Comparison of ENCODE assay signal across 13 cellular contexts in the genomic region with DNA sequence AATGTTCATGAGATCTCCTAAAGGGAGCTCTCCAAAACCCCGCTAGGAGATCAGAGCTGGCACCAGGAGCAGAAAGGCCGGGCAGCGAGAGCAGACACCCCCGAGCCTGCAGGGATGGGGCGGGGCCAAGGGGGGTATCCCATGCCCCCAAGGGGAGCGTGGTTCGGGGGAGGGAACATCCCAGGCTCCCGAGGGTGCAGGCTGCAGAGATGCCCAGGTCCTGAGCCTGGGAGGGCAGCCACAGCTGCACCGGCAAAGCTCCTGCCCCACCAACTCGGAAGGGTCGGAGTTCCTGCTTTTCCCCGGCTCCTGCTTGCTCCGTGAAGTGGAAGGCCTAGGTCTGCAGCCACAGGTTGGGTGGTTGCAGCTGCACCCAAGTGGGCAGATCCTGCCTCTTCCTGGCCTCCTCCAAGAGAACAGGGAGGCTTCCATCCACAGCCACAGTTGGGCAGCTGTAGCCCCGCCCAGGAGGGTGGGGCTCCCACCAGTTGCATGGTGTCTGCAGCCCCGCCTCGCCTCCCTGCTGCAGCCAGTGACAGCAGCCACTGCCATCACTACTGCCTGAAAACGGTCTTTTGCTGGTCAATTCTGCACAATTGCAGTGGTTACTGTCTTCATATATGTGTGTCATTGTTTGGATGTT. TPM values are rescaled to one million over a fixed set of nuclear protein-coding genes. Genes with fewer than 3 reads are reported as not detected.
DNase-seq lines count a peak whose midpoint lies in the region; ATAC-seq, FAIRE-seq and TF ChIP-seq lines count a peak whose summit lies in the region.
"Had no signal": no experiment of that assay in that cellular context is flagged by ENCODE, and none has a peak within 500 bp of the region (broad histone marks: within the 10 kb centered on the region; RNA-seq: fewer than 3 reads in every experiment).

No MANE protein-coding gene starts in this region.

- RAD21 ChIA-PET in GM12878 (lab: Charles Lee; ENCODE audit: unreplicated experiment) = no interaction called here

- H3K4me1 ChIP-seq in GM12878 (ENCODE audit: control insufficient read depth, insufficient read depth, low read length) = no peaks in the 10 kb centered on the region
- H3K4me1 ChIP-seq in upper lobe of right lung = no peaks in the 10 kb centered on the region

- peak; percentile 37 to 42 for ATAC-seq in activated T-cell treated with anti-CD3 and anti-CD28 coated beads, Interleukin-2, amount 50 U/mL, for 72 hours (replicated peaks in 1 of 2)
- ATAC-seq in GM12878 (peak; percentile 70), upper lobe of right lung (peak; percentile 53), GM19455 (IDR thresholded peaks at IDR 0.05; ENCODE audit: unreplicated experiment) (no peak)

- H3K4me1 Mint-ChIP-seq in activated T-cell treated with anti-CD3 and anti-CD28 coated beads, Interleukin-2, amount 50 U/mL, for 72 hours (ENCODE audit: low read depth) = peaks cover 19% of the 10 kb centered on the region
- peaks cover 4% of the 10 kb centered on the region for H3K4me1 Mint-ChIP-seq in activated T-cell treated with anti-CD3 and anti-CD28 coated beads, Interleukin-2, amount 50 U/mL, for 24 hours (ENCODE audit: low read depth)

- H3K4me2 ChIP-seq in GM12878 (ENCODE audit: control insufficient read depth, insufficient read depth) = no peak overlapping the region

- no peaks in the 10 kb centered on the region for H3K27me3 ChIP-seq in GM12878 (replicated peaks in 1 of 2; ENCODE audit: control insufficient read depth in 2 of 2, insufficient read depth in 2 of 2, low read length in 1 of 2)
- no peaks in the 10 kb centered on the region for H3K27me3 ChIP-seq in upper lobe of right lung

- H3K36me3 Mint-ChIP-seq in activated T-cell treated with anti-CD3 and anti-CD28 coated beads, Interleukin-2, amount 50 U/mL, for 72 hours (ENCODE audit: insufficient read depth in 2 of 2) = no peaks in the 10 kb centered on the region
- no peaks in the 10 kb centered on the region for H3K36me3 Mint-ChIP-seq in activated T-cell treated with anti-CD3 and anti-CD28 coated beads, Interleukin-2, amount 50 U/mL, for 24 hours (ENCODE audit: low read depth)
- H3K36me3 Mint-ChIP-seq: activated CD4-positive, alpha-beta memory T cell treated with anti-CD3 and anti-CD28 coated beads for 36 hours; activated naive CD4-positive, alpha-beta T cell treated with anti-CD3 and anti-CD28 coated beads, Interleukin-2, amount 50 U/mL, for 24 hours had no signal

- CTCF ChIA-PET in GM12878 (lab: Yijun Ruan, JAX) = interaction anchor here (0.9 to 1.8 kb wide), 4 partner anchors 22 to 236 kb away, joined by 3 read pairs; no protein-coding TSS in a partner anchor

- H3K9me3 ChIP-seq in GM12878 (replicated peaks; ENCODE audit: control insufficient read depth, insufficient read depth, low read length) = no peaks in the 10 kb centered on the region
- no peaks in the 10 kb centered on the region for H3K9me3 ChIP-seq in upper lobe of right lung

- H3K4me3 ChIP-seq in NB4 (ENCODE audit: low read depth, low read length) (no peak overlapping the region), GM12878 (no peak overlapping the region), upper lobe of right lung (no peak overlapping the region)

- H3K9me3 Mint-ChIP-seq in activated T-cell treated with anti-CD3 and anti-CD28 coated beads, Interleukin-2, amount 50 U/mL, for 72 hours = no peaks in the 10 kb centered on the region
- no peaks in the 10 kb centered on the region for H3K9me3 Mint-ChIP-seq in activated T-cell treated with anti-CD3 and anti-CD28 coated beads, Interleukin-2, amount 50 U/mL, for 24 hours
- H3K9me3 Mint-ChIP-seq: activated CD4-positive, alpha-beta memory T cell treated with anti-CD3 and anti-CD28 coated beads for 36 hours; activated naive CD4-positive, alpha-beta T cell treated with anti-CD3 and anti-CD28 coated beads, Interleukin-2, amount 50 U/mL, for 24 hours had no signal

- SMC1A ChIA-PET in GM12878 (lab: Charles Lee; ENCODE audit: uncharacterized antibody, unreplicated experiment) = interaction anchor here (0.5 to 1.6 kb wide), 4 partner anchors 17 to 238 kb away, joined by 3 to 4 read pairs (median 4); no protein-coding TSS in a partner anchor

- POLR2A ChIA-PET in GM12878 (lab: Charles Lee) = interaction anchor here (0.6 kb wide), 1 partner anchor 185 kb away, joined by 3 read pairs; no protein-coding TSS in a partner anchor

- TF ChIP-seq CTCF in NB4 (IDR thresholded peaks at IDR 0.05; ENCODE audit: low read depth, low read length) = no peak
- no peak for TF ChIP-seq CTCF in GM12878 (IDR thresholded peaks at IDR 0.05 in 2 of 3, conservative IDR thresholded peaks at IDR 0.05 in 1 of 3; ENCODE audit: control insufficient read depth in 2 of 3, extremely low read depth in 1 of 3, insufficient read depth in 1 of 3, low read depth in 3 of 3, low read length in 3 of 3)
- TF ChIP-seq CTCF in upper lobe of right lung (IDR thresholded peaks at IDR 0.05) = no peak

- no peak overlapping the region for H3K4me3 Mint-ChIP-seq in activated T-cell treated with anti-CD3 and anti-CD28 coated beads, Interleukin-2, amount 50 U/mL, for 72 hours
- no peak overlapping the region for H3K4me3 Mint-ChIP-seq in activated T-cell treated with anti-CD3 and anti-CD28 coated beads, Interleukin-2, amount 50 U/mL, for 24 hours
- H3K4me3 Mint-ChIP-seq: activated CD4-positive, alpha-beta memory T cell treated with anti-CD3 and anti-CD28 coated beads for 36 hours; activated naive CD4-positive, alpha-beta T cell treated with anti-CD3 and anti-CD28 coated beads, Interleukin-2, amount 50 U/mL, for 24 hours had no signal

- 84% methylated on average over 17 of the region's 17 CpGs for WGBS in GM12878 (ENCODE audit: insufficient coverage, insufficient replicate concordance, low lambda C conversion rate, missing lambda C conversion rate)

- H3K36me3 ChIP-seq in GM12878 (ENCODE audit: control insufficient read depth in 2 of 2, insufficient read depth in 2 of 2, low read length in 1 of 2) = no peaks in the 10 kb centered on the region
- no peaks in the 10 kb centered on the region for H3K36me3 ChIP-seq in upper lobe of right lung

- TF ChIP-seq POLR2A in NB4 (IDR thresholded peaks at IDR 0.05; ENCODE audit: extremely low read depth, insufficient read length) (no peak), GM12878 (IDR thresholded peaks at IDR 0.05; ENCODE audit: low read depth, low read length) (no peak)

- no peak for FAIRE-seq in GM12878 (lab: Jason Lieb, UNC)

- no peaks in the 10 kb centered on the region for H3K79me2 ChIP-seq in GM12878 (ENCODE audit: control insufficient read depth, insufficient read depth, low read length)

- no TSS peak for BruUV-seq in GM12878 (replicated peaks; lab: Mats Ljungman, UMichigan)

- H2AFZ ChIP-seq in GM12878 (ENCODE audit: control insufficient read depth, low read depth, low read length) = no peak overlapping the region; the same call in 1 of the 2 replicates

- H3K27ac Mint-ChIP-seq in activated T-cell treated with anti-CD3 and anti-CD28 coated beads, Interleukin-2, amount 50 U/mL, for 72 hours = no peak overlapping the region
- H3K27ac Mint-ChIP-seq in activated T-cell treated with anti-CD3 and anti-CD28 coated beads, Interleukin-2, amount 50 U/mL, for 24 hours = no peak overlapping the region
- H3K27ac Mint-ChIP-seq: activated CD4-positive, alpha-beta memory T cell treated with anti-CD3 and anti-CD28 coated beads for 36 hours; activated naive CD4-positive, alpha-beta T cell treated with anti-CD3 and anti-CD28 coated beads, Interleukin-2, amount 50 U/mL, for 24 hours had no signal

- H4K20me1 ChIP-seq in GM12878 (ENCODE audit: control insufficient read depth, insufficient read depth) = no peaks in the 10 kb centered on the region

- TF ChIP-seq EP300 in GM12878 (IDR thresholded peaks at IDR 0.05; ENCODE audit: borderline replicate concordance in 1 of 2, control insufficient read depth in 1 of 2, low read depth in 2 of 2, low read length in 2 of 2) = no peak

- no peak for DNase-seq in activated T-cell treated with anti-CD3 and anti-CD28 coated beads, Interleukin-2, amount 50 U/mL, for 72 hours
- no peak for DNase-seq in activated T-cell treated with anti-CD3 and anti-CD28 coated beads, Interleukin-2, amount 50 U/mL, for 24 hours
- DNase-seq in NB4 (ENCODE audit: low read depth) = peak; percentile 34
- no peak for DNase-seq in GM12878 (ENCODE audit: low read depth, low spot score)
- no peak for DNase-seq in upper lobe of right lung
- DNase-seq in central memory CD4-positive, alpha-beta T cell = no peak
- no peak for DNase-seq in activated gamma-delta T cell treated with Interleukin-2 at 50 U/mL for 16 hours
- DNase-seq: activated CD4-positive, alpha-beta memory T cell treated with anti-CD3 and anti-CD28 coated beads for 36 hours; NCI-H2171 treated with DMSO at 0.1 percent for 48 hours; retina; SHP77 treated with DMSO at 0.1 percent for 48 hours had no signal

- no peaks in the 10 kb centered on the region for H3K27me3 Mint-ChIP-seq in activated T-cell treated with anti-CD3 and anti-CD28 coated beads, Interleukin-2, amount 50 U/mL, for 72 hours (ENCODE audit: low read depth)
- H3K27me3 Mint-ChIP-seq in activated T-cell treated with anti-CD3 and anti-CD28 coated beads, Interleukin-2, amount 50 U/mL, for 24 hours = no peaks in the 10 kb centered on the region
- H3K27me3 Mint-ChIP-seq: activated CD4-positive, alpha-beta memory T cell treated with anti-CD3 and anti-CD28 coated beads for 36 hours; activated naive CD4-positive, alpha-beta T cell treated with anti-CD3 and anti-CD28 coated beads, Interleukin-2, amount 50 U/mL, for 24 hours had no signal

- intact Hi-C loops in GM12878 (cut with micrococcal nuclease; ENCODE audit: unreplicated experiment) = no loop called here
- intact Hi-C loops in upper lobe of right lung (cut with DNase I) = no loop called here

- H3K9ac ChIP-seq in GM12878 (ENCODE audit: control insufficient read depth, insufficient read depth, low read length) = no peak overlapping the region

- no peak overlapping the region for H3K27ac ChIP-seq in GM12878 (ENCODE audit: control insufficient read depth, insufficient read depth)
- no peak overlapping the region for H3K27ac ChIP-seq in upper lobe of right lung

- in situ Hi-C loops in GM12878 (cut with MboI) = loop anchor here (5.0 kb wide), 1 partner anchor 174 kb away; no protein-coding TSS in a partner anchor

- TF ChIP-seq RAD21 in GM12878 (IDR thresholded peaks at IDR 0.05; ENCODE audit: insufficient read depth, low read depth, low read length) = no peak

RNA-seq across cellular contexts. Expression of a gene that starts 13.4 kb away (rescaled TPM):
- 10 to 100 TPM; 50.8 to 58.5 TPM for total RNA-seq in activated T-cell treated with anti-CD3 and anti-CD28 coated beads, Interleukin-2, amount 50 U/mL, for 72 hours
- 99.9 and 117 TPM in 2 replicates for total RNA-seq in GM12878 (2013; cell fraction: nucleolus; rRNA removed)
- total RNA-seq in GM12878 (2014; rRNA removed) = 53.0 and 57.5 TPM in 2 replicates
- total RNA-seq in GM12878 (2014; rRNA removed; fragmentation: Illumina TruSeq; extraction: Trizol) = 77.9 and 80.3 TPM in 2 replicates
- total RNA-seq in GM12878 (2021) = 50.0 and 51.9 TPM in 2 replicates
- 22.9 TPM for polyA plus RNA-seq in GM12878 (2011; ENCODE audit: low read depth)
- 125 and 181 TPM in 2 replicates for polyA plus RNA-seq in GM12878 (2011; rRNA removed)
- polyA plus RNA-seq in GM12878 (2011; cell fraction: cytosol; rRNA removed) = 63.4 and 65.2 TPM in 2 replicates
- polyA plus RNA-seq in GM12878 (2011; cell fraction: nucleus; rRNA removed) = 59.5 and 73.5 TPM in 2 replicates
- polyA plus RNA-seq in GM12878 (2012) = 35.0 and 36.3 TPM in 2 replicates
- polyA plus RNA-seq in GM12878 (2014; fragmentation: Illumina TruSeq; extraction: Trizol) = 84.5 and 107 TPM in 2 replicates
- 100 to 1,000 TPM; 146 to 153 TPM for polyA plus RNA-seq in GM12878 (2014; fragmentation: Nextera tagmentation; extraction: Ambion mirVana)
- 51.3 and 70.6 TPM in 2 replicates for polyA plus RNA-seq in GM12878 (2014; rRNA removed)
- 100 to 1,000 TPM; 140 to 141 TPM for polyA plus RNA-seq in GM12878 (2016; fragmentation: Nextera tagmentation; extraction: Ambion mirVana)
- 38.8 and 47.4 TPM in 2 replicates for polyA minus RNA-seq in GM12878 (2011; rRNA and poly(A)+ RNA removed)
- polyA minus RNA-seq in GM12878 (2011; cell fraction: cytosol; rRNA and poly(A)+ RNA removed) = 27.7 and 29.7 TPM in 2 replicates
- polyA minus RNA-seq in GM12878 (2011; cell fraction: nucleus; rRNA and poly(A)+ RNA removed) = 48.4 and 93.3 TPM in 2 replicates
- 10.0 TPM for total RNA-seq in upper lobe of right lung

RNA-seq across cellular contexts. Expression of a gene that starts 37.4 kb away (rescaled TPM):
- not detected for total RNA-seq in activated T-cell treated with anti-CD3 and anti-CD28 coated beads, Interleukin-2, amount 50 U/mL, for 72 hours
- not detected in 2 replicates for total RNA-seq in GM12878 (2013; cell fraction: nucleolus; rRNA removed)
- not detected in 2 replicates for total RNA-seq in GM12878 (2014; rRNA removed)
- total RNA-seq in GM12878 (2014; rRNA removed; fragmentation: Illumina TruSeq; extraction: Trizol) = not detected in 2 replicates
- 0.35 TPM in 1 of 2 replicates, not detected in the other for total RNA-seq in GM12878 (2021)
- not detected for polyA plus RNA-seq in GM12878 (2011; ENCODE audit: low read depth)
- not detected in 2 replicates for polyA plus RNA-seq in GM12878 (2011; rRNA removed)
- not detected in 2 replicates for polyA plus RNA-seq in GM12878 (2011; cell fraction: cytosol; rRNA removed)
- polyA plus RNA-seq in GM12878 (2011; cell fraction: nucleus; rRNA removed) = not detected in 2 replicates
- polyA plus RNA-seq in GM12878 (2012) = not detected in 2 replicates
- polyA plus RNA-seq in GM12878 (2014; fragmentation: Illumina TruSeq; extraction: Trizol) = not detected in 2 replicates
- polyA plus RNA-seq in GM12878 (2014; fragmentation: Nextera tagmentation; extraction: Ambion mirVana) = under 1 TPM in 1 of 2 experiments, not detected in 1; 0.18 TPM
- 0.46 TPM in 1 of 2 replicates, not detected in the other for polyA plus RNA-seq in GM12878 (2014; rRNA removed)
- not detected for polyA plus RNA-seq in GM12878 (2016; fragmentation: Nextera tagmentation; extraction: Ambion mirVana)
- 0.36 TPM in 1 of 2 replicates, not detected in the other for polyA minus RNA-seq in GM12878 (2011; rRNA and poly(A)+ RNA removed)
- polyA minus RNA-seq in GM12878 (2011; cell fraction: cytosol; rRNA and poly(A)+ RNA removed) = not detected in 2 replicates
- not detected in 2 replicates for polyA minus RNA-seq in GM12878 (2011; cell fraction: nucleus; rRNA and poly(A)+ RNA removed)
- total RNA-seq in upper lobe of right lung = not detected
- total RNA-seq: activated CD4-positive, alpha-beta memory T cell treated with anti-CD3 and anti-CD28 coated beads for 36 hours had no signal

RNA-seq across cellular contexts. Expression of a gene that starts 42.4 kb away (rescaled TPM):
- total RNA-seq in activated T-cell treated with anti-CD3 and anti-CD28 coated beads, Interleukin-2, amount 50 U/mL, for 72 hours = 100 to 1,000 TPM; 181 to 194 TPM
- 86.5 and 96.5 TPM in 2 replicates for total RNA-seq in GM12878 (2013; cell fraction: nucleolus; rRNA removed)
- total RNA-seq in GM12878 (2014; rRNA removed) (55.6 and 61.5 TPM in 2 replicates), GM12878 (2014; rRNA removed; fragmentation: Illumina TruSeq; extraction: Trizol) (92.2 and 92.7 TPM in 2 replicates), GM12878 (2021) (111 and 113 TPM in 2 replicates), upper lobe of right lung (120 TPM)
- 46.1 TPM for polyA plus RNA-seq in GM12878 (2011; ENCODE audit: low read depth)
- polyA plus RNA-seq in GM12878 (2011; rRNA removed) (128 and 158 TPM in 2 replicates), GM12878 (2014; fragmentation: Illumina TruSeq; extraction: Trizol) (125 and 161 TPM in 2 replicates), GM12878 (2014; fragmentation: Nextera tagmentation; extraction: Ambion mirVana) (100 to 1,000 TPM; 196 to 565 TPM), GM12878 (2014; rRNA removed) (66.8 and 73.9 TPM in 2 replicates), GM12878 (2016; fragmentation: Nextera tagmentation; extraction: Ambion mirVana) (100 to 1,000 TPM; 290 to 309 TPM)
- polyA plus RNA-seq in GM12878 (2011; cell fraction: cytosol; rRNA removed) = 53.6 and 63.0 TPM in 2 replicates
- polyA plus RNA-seq in GM12878 (2011; cell fraction: nucleus; rRNA removed) = 81.7 and 136 TPM in 2 replicates
- 85.1 and 101 TPM in 2 replicates for polyA plus RNA-seq in GM12878 (2012)
- 89.7 and 107 TPM in 2 replicates for polyA minus RNA-seq in GM12878 (2011; rRNA and poly(A)+ RNA removed)
- 42.2 and 63.3 TPM in 2 replicates for polyA minus RNA-seq in GM12878 (2011; cell fraction: cytosol; rRNA and poly(A)+ RNA removed)
- polyA minus RNA-seq in GM12878 (2011; cell fraction: nucleus; rRNA and poly(A)+ RNA removed) = 36.1 and 50.7 TPM in 2 replicates
